8 cellular contexts compared by ENCODE assay signal in genomic region chr19:52941941-52942370, GRCh38. TPM values are rescaled to one million over a fixed set of nuclear protein-coding genes. Genes with fewer than 3 reads are reported as not detected.
DNase-seq lines count a peak whose midpoint lies in the region; ATAC-seq, FAIRE-seq and TF ChIP-seq lines count a peak whose summit lies in the region.

No MANE protein-coding gene starts in this region.

- H4K91ac ChIP-seq in H1 (replicated peaks; ENCODE audit: insufficient read length, low read length), result no peak overlapping the region

- no peak for TF ChIP-seq EP300 in H1 (IDR thresholded peaks at IDR 0.05; ENCODE audit: borderline replicate concordance in 1 of 2, low read depth in 2 of 2, low read length in 2 of 2)

- WGBS in H1 (ENCODE audit: extremely low coverage in 1 of 2, insufficient coverage in 1 of 2, insufficient read length in 1 of 2, insufficient replicate concordance in 2 of 2, low coverage in 1 of 2, low lambda C conversion rate in 2 of 2, missing lambda C conversion rate in 1 of 2), 2 experiments, result 1% methylated on average over 25 of the region's 26 CpGs; no CpG with 5 or more reads in 1 of the 2 experiments

- no peak overlapping the region for H3K23ac ChIP-seq in H1 (ENCODE audit: insufficient read length)

- H2BK12ac ChIP-seq in H1 (ENCODE audit: low read depth, low read length), result no peak overlapping the region

- no peak overlapping the region for H2BK15ac ChIP-seq in H1 (ENCODE audit: low read length)

- H3K56ac ChIP-seq in H1 (replicated peaks; ENCODE audit: insufficient read length, low read depth, low read length), result no peak overlapping the region

- H3K4me2 ChIP-seq in H1 (ENCODE audit: insufficient read depth in 1 of 2, low read depth in 2 of 2, low read length in 2 of 2), result peak overlapping the region; percentile 62 to 67

- POLR2A ChIA-PET in A673 (lab: Charles Lee; ENCODE audit: low non-redundant PET), result no interaction called here
- POLR2A ChIA-PET in H1 (lab: Charles Lee; ENCODE audit: partially characterized antibody), result no interaction called here

- H3K27ac ChIP-seq in A673 (ENCODE audit: low read depth, low read length, poor library complexity, severe bottlenecking) (peak overlapping the region; percentile 67), H1 (ENCODE audit: low read depth, low read length) (0 out of 2 replicates have a peak overlapping the region, but pooled peaks have one; percentile 13), upper lobe of right lung (peak overlapping the region; percentile 85)

- H3K14ac ChIP-seq in H1 (ENCODE audit: insufficient read length), result no peak overlapping the region

- peaks cover 0 to 34% of the 10 kb centered on the region in 2 experiments; a peak in 2 of 4 replicates for H3K79me2 ChIP-seq in H1 (ENCODE audit: control insufficient read depth in 1 of 2, insufficient read depth in 2 of 2, low read length in 2 of 2)

- ATAC-seq in GM18498 (IDR thresholded peaks at IDR 0.05; ENCODE audit: unreplicated experiment) (peak; percentile 24), HG03135 (IDR thresholded peaks at IDR 0.05; ENCODE audit: unreplicated experiment) (peak; percentile 23), upper lobe of right lung (peak; percentile 24)

- H3K4ac ChIP-seq in H1 (replicated peaks; ENCODE audit: insufficient read length, low read depth, low read length), result no peak overlapping the region

- H3K9me3 ChIP-seq in A673 (ENCODE audit: low read depth, low read length, poor library complexity, severe bottlenecking), result no peaks in the 10 kb centered on the region
- no peaks in the 10 kb centered on the region; a peak in 1 of 4 replicates for H3K9me3 ChIP-seq in H1 (ENCODE audit: insufficient read depth in 2 of 2, low read depth in 1 of 2, low read length in 1 of 2)
- H3K9me3 ChIP-seq in mucosa of stomach (ENCODE audit: control insufficient read depth, low read length), result no peaks in the 10 kb centered on the region
- no peaks in the 10 kb centered on the region for H3K9me3 ChIP-seq in upper lobe of right lung

- H3K27me3 ChIP-seq in A673 (replicated peaks; ENCODE audit: insufficient read depth, low read depth, low read length, poor library complexity) (no peaks in the 10 kb centered on the region), H1 (replicated peaks in 1 of 4; ENCODE audit: control insufficient read depth in 3 of 4, extremely low read depth in 1 of 4, insufficient read depth in 3 of 4, low read length in 3 of 4) (no peaks in the 10 kb centered on the region), mucosa of stomach (ENCODE audit: control insufficient read depth, insufficient read depth, low read length) (no peaks in the 10 kb centered on the region), upper lobe of right lung (no peaks in the 10 kb centered on the region)

- TF ChIP-seq CTCF in A673 (conservative IDR thresholded peaks at IDR 0.05; ENCODE audit: low read depth, low read length) (no peak), H1 (IDR thresholded peaks at IDR 0.05; ENCODE audit: control extremely low read depth in 1 of 3, insufficient read depth in 1 of 3, low read depth in 1 of 3, low read length in 3 of 3) (no peak), upper lobe of right lung (IDR thresholded peaks at IDR 0.05) (no peak)

- peaks cover 4% of the 10 kb centered on the region for H3K79me1 ChIP-seq in H1 (ENCODE audit: low read depth, low read length)

- peak overlapping the region; percentile 64 for H3K18ac ChIP-seq in H1 (ENCODE audit: extremely low read depth, low read length)

- H4K5ac ChIP-seq in H1 (ENCODE audit: insufficient read length, low read depth, low read length), result no peak overlapping the region

- H3K36me3 ChIP-seq in A673 (ENCODE audit: insufficient read depth, low read length, poor library complexity, severe bottlenecking) (no peaks in the 10 kb centered on the region), H1 (ENCODE audit: control insufficient read depth in 2 of 4, insufficient read depth in 4 of 4, low read length in 3 of 4) (peaks cover 0 to 4% (median 1%) of the 10 kb centered on the region in 4 experiments; a peak in 1 of 8 replicates), mucosa of stomach (ENCODE audit: control insufficient read depth, insufficient read depth, low read length) (no peaks in the 10 kb centered on the region), upper lobe of right lung (no peaks in the 10 kb centered on the region)

- peaks cover 23% of the 10 kb centered on the region for H3K4me1 Mint-ChIP-seq in T-helper 2 cell treated with Interferon-gamma antibody and Interleukin-4, amounts not matched to agents 5 μg/mL and 100 μg/mL, for 36 hours (ENCODE audit: low read depth)

- H3K9ac ChIP-seq in H1 (replicated peaks in 1 of 4; ENCODE audit: extremely low read depth in 1 of 4, low read depth in 3 of 4, low read length in 3 of 4) (peak overlapping the region in 3 of 4 experiments; percentile 58 to 79 (median 68); a peak in 6 of 7 replicates), mucosa of stomach (ENCODE audit: low read length) (peak overlapping the region; percentile 93)

- no peak overlapping the region for H2AK5ac ChIP-seq in H1 (ENCODE audit: low read depth, low read length)

- peak overlapping the region; percentile 97 for H3K4me3 Mint-ChIP-seq in T-helper 2 cell treated with Interferon-gamma antibody and Interleukin-4, amounts not matched to agents 5 μg/mL and 100 μg/mL, for 36 hours

- H3K4me3 ChIP-seq in A673 (ENCODE audit: low read depth, low read length, poor library complexity, severe bottlenecking) (peak overlapping the region; percentile 63), H1 (ENCODE audit: extremely low read depth in 1 of 4, insufficient read depth in 2 of 4, low read depth in 3 of 4, low read length in 4 of 4) (peak overlapping the region; percentile 74 to 87 (median 80)), mucosa of stomach (ENCODE audit: low read length) (peak overlapping the region; percentile 85), upper lobe of right lung (peak overlapping the region; percentile 83)

- TF ChIP-seq POLR2A in H1 (IDR thresholded peaks at IDR 0.05; ENCODE audit: control extremely low read depth in 1 of 2, low read depth in 2 of 2, low read length in 2 of 2), result no peak

- peak overlapping the region; percentile 52; the same call in 1 of the 2 replicates for H2BK5ac ChIP-seq in H1 (ENCODE audit: low read depth, low read length)

- BruUV-seq in A673 (replicated peaks; lab: Mats Ljungman, UMichigan), result TSS peak; percentile 81

- no peaks in the 10 kb centered on the region for H3K27me3 Mint-ChIP-seq in T-helper 2 cell treated with Interferon-gamma antibody and Interleukin-4, amounts not matched to agents 5 μg/mL and 100 μg/mL, for 36 hours (ENCODE audit: low read depth)

- H3K23me2 ChIP-seq in H1 (ENCODE audit: low read depth, low read length), result peaks cover 5% of the 10 kb centered on the region; the same call in 1 of the 2 replicates

- peaks cover 25% of the 10 kb centered on the region for H3K9me3 Mint-ChIP-seq in T-helper 2 cell treated with Interferon-gamma antibody and Interleukin-4, amounts not matched to agents 5 μg/mL and 100 μg/mL, for 36 hours

- H2AFZ ChIP-seq in H1 (ENCODE audit: low read length), result peak overlapping the region; percentile 54; the same call in 1 of the 2 replicates

- CTCF ChIA-PET in A673 (lab: Charles Lee), result no interaction called here
- CTCF ChIA-PET in H1 (lab: Charles Lee; ENCODE audit: partially characterized antibody), result interaction anchor here (0.5 to 0.7 kb wide), 2 partner anchors 65 to 148 kb away, joined by 3 read pairs; no protein-coding TSS in a partner anchor

- H3K27ac Mint-ChIP-seq in T-helper 2 cell treated with Interferon-gamma antibody and Interleukin-4, amounts not matched to agents 5 μg/mL and 100 μg/mL, for 36 hours, result peak overlapping the region; percentile 95

- no peak overlapping the region for H2BK120ac ChIP-seq in H1 (replicated peaks; ENCODE audit: low read depth, low read length)

- H3K4me1 ChIP-seq in A673 (ENCODE audit: insufficient read depth, low read length, poor library complexity, severe bottlenecking), result no peaks in the 10 kb centered on the region
- H3K4me1 ChIP-seq in H1 (replicated peaks in 1 of 4; ENCODE audit: control insufficient read depth in 3 of 4, insufficient read depth in 4 of 4, low read length in 3 of 4), result peaks cover 2 to 15% (median 11%) of the 10 kb centered on the region in 4 experiments; a peak in 5 of 7 replicates
- peaks cover 27% of the 10 kb centered on the region for H3K4me1 ChIP-seq in mucosa of stomach (ENCODE audit: control insufficient read depth, insufficient read depth, low read length)
- peaks cover 10% of the 10 kb centered on the region for H3K4me1 ChIP-seq in upper lobe of right lung

- TF ChIP-seq RAD21 in H1 (IDR thresholded peaks at IDR 0.05 in 1 of 2, conservative IDR thresholded peaks at IDR 0.05 in 1 of 2; ENCODE audit: low read depth in 2 of 2, low read length in 2 of 2), result no peak

- H4K8ac ChIP-seq in H1 (ENCODE audit: extremely low read depth, insufficient read depth, low read length), result no peak overlapping the region

- peaks cover 28% of the 10 kb centered on the region for H3K36me3 Mint-ChIP-seq in T-helper 2 cell treated with Interferon-gamma antibody and Interleukin-4, amounts not matched to agents 5 μg/mL and 100 μg/mL, for 36 hours (ENCODE audit: low read depth)

- intact Hi-C loops in A673 (cut with micrococcal nuclease; ENCODE audit: unreplicated experiment) (no loop called here), upper lobe of right lung (cut with DNase I) (no loop called here)

- peaks cover 0 to 4% of the 10 kb centered on the region in 2 experiments for H4K20me1 ChIP-seq in H1 (replicated peaks in 1 of 2; ENCODE audit: control insufficient read depth in 1 of 2, insufficient read depth in 2 of 2, low read length in 2 of 2)

- no peak overlapping the region for H2BK20ac ChIP-seq in H1 (ENCODE audit: low read length)

- FAIRE-seq in H1 (lab: Jason Lieb, UNC), result no peak

- DNase-seq in A673 (ENCODE audit: low spot score), result peak; percentile 48
- DNase-seq in T-helper 2 cell treated with Interferon-gamma antibody and Interleukin-4, amounts not matched to agents 5 μg/mL and 100 μg/mL, for 36 hours (ENCODE audit: low spot score), result no peak
- DNase-seq in H1 (ENCODE audit: low read depth in 1 of 2, low spot score in 2 of 2), result peak in 1 of 2 experiments; percentile 70
- peak; percentile 71 for DNase-seq in upper lobe of right lung
- DNase-seq in putamen (ENCODE audit: low spot score), result no peak

RNA-seq across cellular contexts. Expression of gene ZNF888, which starts 18.7 kb away (rescaled TPM):
- 3.4 and 4.6 TPM in 2 replicates for total RNA-seq in A673 (2021)
- total RNA-seq in H1 (2021; fragmentation: NEBNext Ultra II Directional; extraction: Animal tissue kit (Norgen Biotek cat#: 25700)), result 8.6 and 8.7 TPM in 2 replicates
- polyA plus RNA-seq in H1 (2011; rRNA removed), result 0.86 and 1.1 TPM in 2 replicates
- 2.0 TPM for polyA plus RNA-seq in H1 (2011; cell fraction: cytosol; rRNA removed)
- 1.4 TPM for polyA plus RNA-seq in H1 (2011; cell fraction: nucleus; rRNA removed)
- 3.6 to 5.7 TPM (median 3.9 TPM) in 4 replicates for polyA plus RNA-seq in H1 (2012, experiment 1 of 2)
- 0.35 TPM for polyA plus RNA-seq in H1 (2012, experiment 2 of 2)
- 3.7 TPM for polyA plus RNA-seq in H1 (2013, experiment 1 of 2)
- 3.5 TPM for polyA plus RNA-seq in H1 (2013, experiment 2 of 2)
- 9.5 and 11.2 TPM in 2 replicates for polyA minus RNA-seq in H1 (2011; rRNA and poly(A)+ RNA removed)
- 7.4 TPM for polyA minus RNA-seq in H1 (2011; cell fraction: cytosol; rRNA and poly(A)+ RNA removed)
- polyA minus RNA-seq in H1 (2011; cell fraction: nucleus; rRNA and poly(A)+ RNA removed), result 6.6 TPM
- total RNA-seq in upper lobe of right lung, result 9.1 TPM

RNA-seq across cellular contexts. Expression of gene ZNF816, which starts 20.7 kb away (rescaled TPM):
- total RNA-seq in A673 (2021), result 6.4 and 6.6 TPM in 2 replicates
- 12.2 and 13.2 TPM in 2 replicates for total RNA-seq in H1 (2021; fragmentation: NEBNext Ultra II Directional; extraction: Animal tissue kit (Norgen Biotek cat#: 25700))
- 2.4 and 2.7 TPM in 2 replicates for polyA plus RNA-seq in H1 (2011; rRNA removed)
- polyA plus RNA-seq in H1 (2011; cell fraction: cytosol; rRNA removed), result 4.5 TPM
- polyA plus RNA-seq in H1 (2011; cell fraction: nucleus; rRNA removed), result 2.7 TPM
- 4.8 to 10.1 TPM (median 5.3 TPM) in 4 replicates for polyA plus RNA-seq in H1 (2012, experiment 1 of 2)
- 1.4 TPM for polyA plus RNA-seq in H1 (2012, experiment 2 of 2)
- polyA plus RNA-seq in H1 (2013, experiment 1 of 2), result 7.3 TPM
- 6.4 TPM for polyA plus RNA-seq in H1 (2013, experiment 2 of 2)
- 12.2 and 21.9 TPM in 2 replicates for polyA minus RNA-seq in H1 (2011; rRNA and poly(A)+ RNA removed)
- 12.7 TPM for polyA minus RNA-seq in H1 (2011; cell fraction: cytosol; rRNA and poly(A)+ RNA removed)
- polyA minus RNA-seq in H1 (2011; cell fraction: nucleus; rRNA and poly(A)+ RNA removed), result 19.6 TPM
- total RNA-seq in upper lobe of right lung, result 9.8 TPM

RNA-seq across cellular contexts. Expression of gene ZNF320, which starts 44.5 kb away (rescaled TPM):
- 9.2 and 12.2 TPM in 2 replicates for total RNA-seq in A673 (2021)
- 22.7 and 26.8 TPM in 2 replicates for total RNA-seq in H1 (2021; fragmentation: NEBNext Ultra II Directional; extraction: Animal tissue kit (Norgen Biotek cat#: 25700))
- polyA plus RNA-seq in H1 (2011; rRNA removed), result 20.6 and 20.8 TPM in 2 replicates
- 21.2 TPM for polyA plus RNA-seq in H1 (2011; cell fraction: cytosol; rRNA removed)
- polyA plus RNA-seq in H1 (2011; cell fraction: nucleus; rRNA removed), result 22.2 TPM
- polyA plus RNA-seq in H1 (2012, experiment 1 of 2), result 14.0 to 23.4 TPM (median 14.2 TPM) in 4 replicates
- 2.8 TPM for polyA plus RNA-seq in H1 (2012, experiment 2 of 2)
- polyA plus RNA-seq in H1 (2013, experiment 1 of 2), result 9.8 TPM
- polyA plus RNA-seq in H1 (2013, experiment 2 of 2), result 10.3 TPM
- polyA minus RNA-seq in H1 (2011; rRNA and poly(A)+ RNA removed), result 36.3 and 36.4 TPM in 2 replicates
- 21.6 TPM for polyA minus RNA-seq in H1 (2011; cell fraction: cytosol; rRNA and poly(A)+ RNA removed)
- polyA minus RNA-seq in H1 (2011; cell fraction: nucleus; rRNA and poly(A)+ RNA removed), result 27.0 TPM
- 19.0 TPM for total RNA-seq in upper lobe of right lung

Comparison
In these comparisons a context has a peak if more than half of its experiments do, and no peak if none do; other contexts are left out.
1. DNase-seq: peak in A673 (single experiment) and upper lobe of right lung (single experiment); none in T-helper 2 cell treated with Interferon-gamma antibody and Interleukin-4, amounts not matched to agents 5 μg/mL and 100 μg/mL, for 36 hours (single experiment) and putamen (single experiment).
2. H3K27ac ChIP-seq: peak in every context shown above with its lines; median percentile 85 in upper lobe of right lung; 67 in A673; 13 in H1.
3. Peak in every context shown above with its lines, with median percentiles within 50 percentile points of each other: H3K4me3 ChIP-seq and ATAC-seq.